Comparison of ENCODE assay signal across 13 cellular contexts in the genomic region with DNA sequence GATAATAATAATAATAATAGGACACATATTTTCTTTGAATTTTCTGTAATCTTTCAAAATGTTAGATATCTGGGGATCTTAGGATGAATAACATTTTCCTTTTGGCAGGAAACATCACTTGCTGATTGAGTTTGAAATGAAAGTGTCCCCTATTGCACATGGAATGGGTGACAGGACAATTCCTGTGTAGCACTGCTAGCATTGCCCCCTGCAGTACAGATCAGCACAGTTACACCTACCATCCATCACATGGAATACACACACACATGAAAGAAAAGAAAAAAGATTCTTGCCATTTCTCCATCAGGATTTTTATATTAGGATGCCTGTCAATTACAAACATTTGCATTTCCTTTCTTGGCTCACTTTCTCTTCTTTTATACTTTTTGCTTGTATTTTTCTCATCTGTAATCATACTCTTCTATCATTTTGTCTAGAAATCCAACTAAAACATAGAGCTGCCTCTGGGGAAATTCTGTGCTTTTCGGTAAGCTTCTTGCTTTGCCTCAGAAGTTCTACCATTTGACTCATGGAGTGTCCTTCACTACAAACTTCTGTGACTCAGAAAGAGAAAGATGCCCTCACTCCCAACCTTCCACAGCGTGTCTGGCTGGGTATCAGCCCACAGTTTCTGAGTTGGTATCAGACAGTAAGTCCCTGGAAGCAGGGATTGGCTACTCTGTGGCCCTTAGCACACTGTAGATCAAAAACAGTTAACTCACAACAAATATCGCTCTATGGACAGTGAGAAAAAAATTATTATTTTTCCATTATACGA.
DNase-seq lines count a peak whose midpoint lies in the region; ATAC-seq and TF ChIP-seq lines count a peak whose summit lies in the region.
"Had no signal": no experiment of that assay in that cellular context is flagged by ENCODE, and none has a peak within 500 bp of the region (broad histone marks: within the 10 kb centered on the region; RNA-seq: fewer than 3 reads in every experiment).

No MANE protein-coding gene starts in this region.

- no peak overlapping the region for H3K27ac ChIP-seq in upper lobe of right lung
- H3K27ac ChIP-seq: left ventricle myocardium inferior, skin epidermis had no signal

- H3K27me3 ChIP-seq in upper lobe of right lung: no peaks in the 10 kb centered on the region

- TF ChIP-seq CTCF in cardiac fibroblast (IDR thresholded peaks at IDR 0.05; ENCODE audit: low read depth, low read length) (peak; percentile 2), upper lobe of right lung (IDR thresholded peaks at IDR 0.05) (no peak)

- DNase-seq in AG20443 (ENCODE audit: low spot score) (peak; percentile 34), cardiac fibroblast (ENCODE audit: low read depth in 2 of 2) (peak in 1 of 2 donors; percentile 78), upper lobe of right lung (no peak), NCI-H187 (lab: John Stamatoyannopoulos, UW) (no peak)
- DNase-seq: activated gamma-delta T cell treated with Interleukin-2 at 50 U/mL for 16 hours; CD8-positive, alpha-beta T cell; left ventricle myocardium inferior; SW 1271 had no signal

- intact Hi-C loops in upper lobe of right lung (cut with DNase I): no loop called here

- no peaks in the 10 kb centered on the region for H3K36me3 ChIP-seq in upper lobe of right lung
- H3K36me3 ChIP-seq: left ventricle myocardium inferior had no signal

- H3K9me3 ChIP-seq in upper lobe of right lung: no peaks in the 10 kb centered on the region
- H3K9me3 ChIP-seq: left ventricle myocardium inferior had no signal

- H3K4me1 ChIP-seq in upper lobe of right lung: no peaks in the 10 kb centered on the region
- H3K4me1 ChIP-seq: left ventricle myocardium inferior had no signal

- peak; percentile 43 for ATAC-seq in GM18909 (IDR thresholded peaks at IDR 0.05; ENCODE audit: poor library complexity, unreplicated experiment)
- peak; percentile 71 for ATAC-seq in HG03378 (IDR thresholded peaks at IDR 0.05; ENCODE audit: unreplicated experiment)
- no peak for ATAC-seq in GM21367 (IDR thresholded peaks at IDR 0.05; ENCODE audit: unreplicated experiment)
- ATAC-seq in upper lobe of right lung: no peak
- ATAC-seq in GM21447 (IDR thresholded peaks at IDR 0.05; ENCODE audit: unreplicated experiment): no peak
- ATAC-seq: CD8-positive, alpha-beta T cell had no signal

- no peak overlapping the region for H3K4me3 ChIP-seq in cardiac fibroblast (replicated peaks in 1 of 2; ENCODE audit: low read depth in 2 of 2, low read length in 2 of 2)
- H3K4me3 ChIP-seq in upper lobe of right lung: no peak overlapping the region
- H3K4me3 ChIP-seq: left ventricle myocardium inferior, skin epidermis had no signal

Comparison
In these comparisons a context has a peak if more than half of its experiments do, and no peak if none do; other contexts are left out.
1. ATAC-seq: peak in GM18909 (single experiment) and HG03378 (single experiment); none in GM21367 (single experiment), upper lobe of right lung (single experiment) and GM21447 (single experiment).